ENCODE assay signal across 6 cellular contexts in the genomic region with DNA sequence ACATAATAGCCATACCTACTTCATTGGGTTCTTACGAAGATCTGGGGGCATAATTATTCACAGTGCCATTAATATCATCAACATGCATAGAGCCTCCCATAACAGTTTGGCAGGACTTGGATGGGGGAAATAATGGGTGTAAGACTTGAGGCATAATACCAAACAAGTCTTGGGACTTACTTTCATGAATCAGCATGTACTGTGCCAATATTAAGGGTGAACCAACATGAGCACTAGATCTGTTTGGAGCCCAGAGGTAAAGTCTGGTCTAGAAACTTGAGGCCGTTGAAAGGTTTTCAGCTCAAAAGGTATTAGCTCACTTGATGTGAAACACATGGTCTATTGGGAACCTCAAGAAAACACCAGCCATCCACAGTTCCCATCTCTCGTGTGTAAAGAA. TPM values are rescaled to one million over a fixed set of nuclear protein-coding genes. Genes with fewer than 3 reads are reported as not detected.
"Had no signal": no experiment of that assay in that cellular context is flagged by ENCODE, and none has a peak within 500 bp of the region (broad histone marks: within the 10 kb centered on the region; RNA-seq: fewer than 3 reads in every experiment).

No MANE protein-coding gene starts in this region.

- DNase-seq: H9, HCEC 1CT, IMR-90 had no signal

- H3K4me2 ChIP-seq: GM23338 had no signal

- H2AFZ ChIP-seq: GM23338 had no signal

- H3K4me3 ChIP-seq: GM23338, K562 had no signal

- ATAC-seq: GM23338, K562 had no signal

RNA-seq across cellular contexts. Expression of a gene that starts 56.7 kb away (rescaled TPM):
- total RNA-seq: H1, H9 had no signal
